Comparison of ENCODE assay signal across 8 cellular contexts in genomic region chr11:126282742-126283591, GRCh38. TPM values are rescaled to one million over a fixed set of nuclear protein-coding genes. Genes with fewer than 3 reads are reported as not detected.
DNase-seq lines count a peak whose midpoint lies in the region; ATAC-seq, FAIRE-seq and TF ChIP-seq lines count a peak whose summit lies in the region.

Gene TIRAP (plus strand): TSS chr11:126283093. CDS start chr11:126290895, 7,802 bp downstream.

- no peaks in the 10 kb centered on the region for H3K9me3 ChIP-seq in MG63
- H3K9me3 ChIP-seq in T-helper 17 cell (ENCODE audit: control insufficient read depth, low read length, poor library complexity, severe bottlenecking) = no peaks in the 10 kb centered on the region

- H3K36me3 Mint-ChIP-seq in T-helper 17 cell (ENCODE audit: low read depth) = peaks cover 4% of the 10 kb centered on the region

- H3K36me3 ChIP-seq in MG63 = no peaks in the 10 kb centered on the region; the same call in 1 of the 2 replicates

- H3K4me3 Mint-ChIP-seq in T-helper 17 cell = peak within 1 kb of the TSS; percentile 99

- no peaks in the 10 kb centered on the region for H3K27me3 Mint-ChIP-seq in T-helper 17 cell

- intact Hi-C loops in left cardiac atrium (cut with DNase I) = no loop called here
- intact Hi-C loops in posterior cingulate gyrus (cut with DNase I) = no loop called here

- peak; percentile 85 for DNase-seq in GF-D8 (lab: John Stamatoyannopoulos, UW)
- DNase-seq in H54 (ENCODE audit: insufficient read length, low spot score) = peak; percentile 56
- DNase-seq in MG63 = peak; percentile 69
- peak; percentile 43 to 54 (median 46) for DNase-seq in T-helper 17 cell
- DNase-seq in amniotic stem cell (lab: John Stamatoyannopoulos, UW) = peak; percentile 21
- DNase-seq in left cardiac atrium = peak; percentile 72
- DNase-seq in posterior cingulate gyrus = peak; percentile 44 to 95 (median 68)
- no peak for DNase-seq in NK-92 treated with Interleukin-12 subunit alpha and Interleukin-12 subunit beta, amount 100 ng/mL, for 24 hours (lab: John Stamatoyannopoulos, UW)

- peaks cover 39% of the 10 kb centered on the region for H3K4me1 Mint-ChIP-seq in T-helper 17 cell

- peak; percentile 64; the same call in 1 of the 2 replicates for TF ChIP-seq POLR2A in H54 (IDR thresholded peaks at IDR 0.05; ENCODE audit: low read depth, low read length)

- peak within 1 kb of the TSS; percentile 63 for H3K4me3 ChIP-seq in MG63

- no peaks in the 10 kb centered on the region for H3K27me3 ChIP-seq in MG63

- FAIRE-seq in H54 (lab: Jason Lieb, UNC) = no peak

- peak within 1 kb of the TSS; percentile 97 for H3K27ac Mint-ChIP-seq in T-helper 17 cell

- peak; percentile 74 for ATAC-seq in T-helper 17 cell
- peak; percentile 93 to 94 for ATAC-seq in left cardiac atrium

RNA-seq across cellular contexts. Expression of gene TIRAP, which starts in this region (rescaled TPM):
- 2.6 and 3.6 TPM in 2 replicates for total RNA-seq in MG63 (2014; rRNA removed; shearing (Covaris generic); ENCODE audit: low replicate concordance)
- total RNA-seq in T-helper 17 cell (10 to 100 TPM; 13.1 to 14.1 TPM), left cardiac atrium (1 to 10 TPM; 7.6 to 8.7 TPM)
